23 cellular contexts compared by ENCODE assay signal in the genomic region with DNA sequence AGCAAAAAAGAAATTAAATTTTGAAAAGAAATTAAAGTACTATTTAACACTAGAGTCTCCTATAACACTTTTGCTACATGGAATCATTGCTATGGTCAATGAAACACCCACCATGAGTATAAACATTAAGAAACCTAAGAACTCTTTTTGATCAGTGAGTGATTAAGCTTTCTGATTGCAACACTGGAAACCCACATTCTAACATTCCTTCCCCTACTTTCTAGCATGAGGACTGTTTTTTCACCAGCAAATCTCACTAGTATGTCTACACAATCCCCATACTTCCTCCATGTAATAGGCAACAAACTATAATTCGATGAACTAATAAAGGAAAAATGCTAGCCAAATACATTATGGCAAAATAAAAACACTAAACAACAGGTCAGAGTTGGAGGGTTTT. TPM values are rescaled to one million over a fixed set of nuclear protein-coding genes. Genes with fewer than 3 reads are reported as not detected.
DNase-seq lines count a peak whose midpoint lies in the region; ATAC-seq, FAIRE-seq and TF ChIP-seq lines count a peak whose summit lies in the region.
"Had no signal": no experiment of that assay in that cellular context is flagged by ENCODE, and none has a peak within 500 bp of the region (broad histone marks: within the 10 kb centered on the region; RNA-seq: fewer than 3 reads in every experiment).

No MANE protein-coding gene starts in this region.

- H3K4me1 ChIP-seq in K562 (replicated peaks in 1 of 2; ENCODE audit: control insufficient read depth in 2 of 2, insufficient read depth in 2 of 2, low read length in 2 of 2) = peaks cover 0 to 12% of the 10 kb centered on the region in 2 experiments; a peak in 3 of 5 replicates
- H3K4me1 ChIP-seq in Karpas-422 (ENCODE audit: low read length) = no peaks in the 10 kb centered on the region
- peaks cover 4% of the 10 kb centered on the region for H3K4me1 ChIP-seq in OCI-LY7 (ENCODE audit: insufficient read depth, low read length, poor library complexity, severe bottlenecking)
- H3K4me1 ChIP-seq: gastroesophageal sphincter, left lung, right atrium auricular region, testis had no signal

- no peak for FAIRE-seq in K562 (lab: Jason Lieb, UNC)
- FAIRE-seq: endometrium had no signal

- H3K4me2 ChIP-seq in K562 (ENCODE audit: insufficient read depth, low read length) (no peak overlapping the region), Karpas-422 (ENCODE audit: low read depth, low read length, poor library complexity, severe bottlenecking) (no peak overlapping the region), OCI-LY7 (ENCODE audit: low read length) (no peak overlapping the region)
- H3K4me2 ChIP-seq: PC-9, SK-N-SH had no signal

- DNase-seq in AG08396 (ENCODE audit: low spot score) (peak; percentile 5), HCEC 1CT (peak; percentile 76), K562 (ENCODE audit: extremely low read depth in 1 of 4, low spot score in 3 of 4) (no peak), iris pigment epithelial cell (ENCODE audit: low read depth) (peak; percentile 87), Karpas-422 (no peak), SK-N-DZ (ENCODE audit: low spot score) (no peak), left ventricle myocardium superior (no peak), OCI-LY7 (ENCODE audit: low spot score) (no peak)
- DNase-seq: activated CD4-positive, CD25-positive, alpha-beta regulatory T cell; activated T-cell treated with anti-CD3 and anti-CD28 coated beads, Interleukin-2, amount 50 U/mL, for 24 hours; aorta; cortex of kidney; DMS79 treated with DMSO at 0.1 percent for 48 hours; left lung; NCI-H2171; testis had no signal

- H4K20me1 ChIP-seq in K562 (replicated peaks; ENCODE audit: control insufficient read depth, insufficient read depth, low read length) = no peaks in the 10 kb centered on the region
- no peaks in the 10 kb centered on the region for H4K20me1 ChIP-seq in Karpas-422 (ENCODE audit: insufficient read depth, low read depth, low read length)
- no peaks in the 10 kb centered on the region for H4K20me1 ChIP-seq in OCI-LY7 (ENCODE audit: insufficient read depth, low read length)

- no peak overlapping the region for H3K9ac ChIP-seq in K562 (ENCODE audit: insufficient read depth in 1 of 2, low read depth in 2 of 2, low read length in 2 of 2)
- no peak overlapping the region for H3K9ac ChIP-seq in Karpas-422 (ENCODE audit: low read length)
- H3K9ac ChIP-seq: SK-N-SH had no signal

- TF ChIP-seq CTCF in K562 (IDR thresholded peaks at IDR 0.05 in 2 of 3, conservative IDR thresholded peaks at IDR 0.05 in 1 of 3; ENCODE audit: insufficient read depth in 2 of 3, low read depth in 1 of 3, low read length in 3 of 3) (no peak), OCI-LY7 (conservative IDR thresholded peaks at IDR 0.05; ENCODE audit: low read length) (no peak)

- TF ChIP-seq EP300 in K562 (IDR thresholded peaks at IDR 0.05; ENCODE audit: low read length) = no peak

- H2AFZ ChIP-seq in K562 (ENCODE audit: low read depth, low read length) (0 out of 2 replicates have a peak overlapping the region, but pooled peaks have one; percentile 56), Karpas-422 (ENCODE audit: low read length) (no peak overlapping the region), OCI-LY7 (ENCODE audit: low read length) (no peak overlapping the region)
- H2AFZ ChIP-seq: PC-9 had no signal

- POLR2A ChIA-PET in K562 (lab: Yijun Ruan, JAX) = interaction anchor here (0.5 to 1.5 kb wide), 3 partner anchors 10 to 276 kb away, joined by 3 read pairs; no protein-coding TSS in a partner anchor
- POLR2A ChIA-PET in OCI-LY7 (lab: Charles Lee) = interaction anchor here (1.1 kb wide), 1 partner anchor 9 kb away, joined by 4 read pairs; no protein-coding TSS in a partner anchor

- H3K36me3 ChIP-seq in K562 (ENCODE audit: control insufficient read depth, insufficient read depth, low read length) (no peaks in the 10 kb centered on the region), Karpas-422 (ENCODE audit: insufficient read depth, low read length) (no peaks in the 10 kb centered on the region), OCI-LY7 (ENCODE audit: insufficient read depth, low read length) (no peaks in the 10 kb centered on the region)
- H3K36me3 ChIP-seq: gastroesophageal sphincter, left lung, neutrophil, right atrium auricular region had no signal

- H3K9me1 ChIP-seq in K562 (ENCODE audit: control insufficient read depth, insufficient read depth, low read length) = no peaks in the 10 kb centered on the region

- intact Hi-C loops in K562 (cut with micrococcal nuclease) (no loop called here), left ventricle myocardium superior (cut with micrococcal nuclease) (no loop called here), OCI-LY7 (cut with micrococcal nuclease; ENCODE audit: unreplicated experiment) (no loop called here)

- H3K9me3 ChIP-seq in K562 (replicated peaks; ENCODE audit: control insufficient read depth, insufficient read depth, low read depth, low read length) = no peaks in the 10 kb centered on the region
- no peaks in the 10 kb centered on the region for H3K9me3 ChIP-seq in Karpas-422 (ENCODE audit: low read length)
- no peaks in the 10 kb centered on the region for H3K9me3 ChIP-seq in OCI-LY7 (ENCODE audit: low read length)
- H3K9me3 ChIP-seq: gastroesophageal sphincter, left lung, mucosa of descending colon, neutrophil, right atrium auricular region, SK-N-SH, testis had no signal

- H3K79me2 ChIP-seq in K562 (ENCODE audit: control insufficient read depth, insufficient read depth, low read length) (no peaks in the 10 kb centered on the region), Karpas-422 (ENCODE audit: low read length) (no peaks in the 10 kb centered on the region), OCI-LY7 (ENCODE audit: insufficient read depth, low read depth, low read length) (no peaks in the 10 kb centered on the region)

- ATAC-seq in K562 (no peak), left ventricle myocardium superior (no peak)
- ATAC-seq: gastroesophageal sphincter had no signal

- H3K27me3 ChIP-seq in K562 (ENCODE audit: control insufficient read depth in 2 of 2, insufficient read depth in 2 of 2, low read length in 2 of 2) (no peaks in the 10 kb centered on the region), Karpas-422 (ENCODE audit: low read length) (no peaks in the 10 kb centered on the region)
- H3K27me3 ChIP-seq: right atrium auricular region, testis had no signal

- BruUV-seq in K562 (replicated peaks; lab: Mats Ljungman, UMichigan) (no TSS peak), OCI-LY7 (replicated peaks; lab: Mats Ljungman, UMichigan) (no TSS peak)

- CTCF ChIA-PET in K562 (lab: Yijun Ruan, JAX; ENCODE audit: low intra/inter-chr PET ratio) = interaction anchor here (1.1 to 1.2 kb wide), 3 partner anchors 10 to 116 kb away, joined by 3 read pairs; no protein-coding TSS in a partner anchor
- CTCF ChIA-PET in OCI-LY7 (lab: Charles Lee; ENCODE audit: unreplicated experiment) = interaction anchor here (0.5 to 1.0 kb wide), 2 partner anchors 64 to 348 kb away, joined by 3 read pairs; no protein-coding TSS in a partner anchor

- H3K9me2 ChIP-seq in Karpas-422 (replicated peaks; ENCODE audit: insufficient read depth, low read length) (no peaks in the 10 kb centered on the region), OCI-LY7 (ENCODE audit: insufficient read depth, low read length) (no peaks in the 10 kb centered on the region)
- H3K9me2 ChIP-seq: SK-N-SH had no signal

- 16% methylated on average over 1 of the region's 1 CpG for WGBS in K562 (ENCODE audit: insufficient coverage, low coverage, missing lambda C conversion rate)

- in situ Hi-C loops in K562 (cut with MboI) = no loop called here

- TF ChIP-seq RAD21 in K562 (CRISPR knock-in tag; conservative IDR thresholded peaks at IDR 0.05 in 1 of 2, IDR thresholded peaks at IDR 0.05 in 1 of 2) = no peak

- H3K27ac ChIP-seq in K562 (ENCODE audit: extremely low read depth, low read depth, low read length) = no peak overlapping the region
- no peak overlapping the region for H3K27ac ChIP-seq in Karpas-422 (ENCODE audit: low read length)
- no peak overlapping the region for H3K27ac ChIP-seq in OCI-LY7 (ENCODE audit: low read depth, low read length, poor library complexity, severe bottlenecking)
- H3K27ac ChIP-seq: gastroesophageal sphincter, left lung, neutrophil, PC-9, right atrium auricular region, testis had no signal

- no peak for TF ChIP-seq POLR2A in K562 (conservative IDR thresholded peaks at IDR 0.05)

- H3K4me3 ChIP-seq in K562 (no peak overlapping the region), Karpas-422 (ENCODE audit: low read length) (no peak overlapping the region), OCI-LY7 (ENCODE audit: low read depth, low read length, poor library complexity, severe bottlenecking) (no peak overlapping the region)
- H3K4me3 ChIP-seq: gastroesophageal sphincter, left lung, mucosa of descending colon, PC-9, right atrium auricular region, testis had no signal

TF ChIP-seq in K562, 482 proteins besides CTCF, POLR2A, EP300 and RAD21 (continues in another document):
- TF ChIP-seq ZNF766 (CRISPR knock-in tag; conservative IDR thresholded peaks at IDR 0.05) (no peak), HLTF (IDR thresholded peaks at IDR 0.05) (no peak), DMBX1 (CRISPR knock-in tag; IDR thresholded peaks at IDR 0.05; ENCODE audit: borderline replicate concordance) (no peak), SOX6 (IDR thresholded peaks at IDR 0.05) (no peak)

RNA-seq across cellular contexts. Expression of a gene that starts 54.7 kb away (rescaled TPM):
- not detected in 2 replicates for total RNA-seq in K562 (2011; cell fraction: chromatin; rRNA removed; ENCODE audit: low replicate concordance)
- not detected in 2 replicates for total RNA-seq in K562 (2011; cell fraction: nucleolus; rRNA removed)
- total RNA-seq in K562 (2011; cell fraction: nucleoplasm; rRNA removed) = not detected in 2 replicates
- total RNA-seq in K562 (2014; rRNA removed) (not detected in 2 replicates), K562 (2014; rRNA removed; fragmentation: Illumina TruSeq; extraction: Trizol) (not detected in 2 replicates), K562 (2015; rRNA removed; fragmentation: Illumina TruSeq; extraction: Trizol) (0.22 TPM in 1 of 2 replicates, not detected in the other), K562 (2021) (not detected in 2 replicates), left ventricle myocardium superior (0.27 TPM), OCI-LY7 (2022) (0.79 and 1.2 TPM in 2 replicates)
- polyA plus RNA-seq in K562 (2011; rRNA removed) (not detected in 2 replicates), K562 (2014; fragmentation: Illumina TruSeq; extraction: Trizol) (0.10 TPM in 1 of 2 replicates, not detected in the other), K562 (2014; fragmentation: Nextera tagmentation; extraction: Ambion mirVana) (under 1 TPM; 0.06 to 0.07 TPM), K562 (2014; rRNA removed) (0.80 TPM in 1 of 2 replicates, not detected in the other)
- polyA plus RNA-seq in K562 (2011; cell fraction: cytosol; rRNA removed) = not detected in 2 replicates
- not detected in 2 replicates for polyA plus RNA-seq in K562 (2011; cell fraction: nucleus; rRNA removed)
- 0.08 and 0.09 TPM in 2 replicates for polyA plus RNA-seq in K562 (2012)
- not detected in 2 replicates for polyA minus RNA-seq in K562 (2011; rRNA and poly(A)+ RNA removed)
- polyA minus RNA-seq in K562 (2011; cell fraction: cytosol; rRNA and poly(A)+ RNA removed) = not detected in 2 replicates
- polyA minus RNA-seq in K562 (2011; cell fraction: nucleus; rRNA and poly(A)+ RNA removed) = not detected in 2 replicates
- total RNA-seq in Karpas-422 (2014; rRNA removed; shearing (Covaris generic); ENCODE audit: low replicate concordance) = 1.2 and 1.8 TPM in 2 replicates
- not detected in 2 replicates for polyA plus RNA-seq in SK-N-DZ (2014; cell fraction: cytosol; rRNA removed)
- polyA plus RNA-seq in SK-N-DZ (2014; cell fraction: nucleus; rRNA removed) = not detected in 2 replicates
- total RNA-seq in OCI-LY7 (2014; rRNA removed; shearing (Covaris generic)) = 0.13 TPM in 1 of 2 replicates, not detected in the other
- total RNA-seq: right atrium auricular region had no signal
- polyA plus RNA-seq: SK-N-SH had no signal

Comparison
In these comparisons a context has a peak if more than half of its experiments do, and no peak if none do; other contexts are left out.
1. DNase-seq: peak in AG08396 (single experiment), HCEC 1CT (single experiment) and iris pigment epithelial cell (single experiment); none in K562 (0 of 4), Karpas-422 (single experiment), SK-N-DZ (single experiment), left ventricle myocardium superior (single experiment) and OCI-LY7 (single experiment).